Comparison of ENCODE assay signal across 13 cellular contexts in the genomic region with DNA sequence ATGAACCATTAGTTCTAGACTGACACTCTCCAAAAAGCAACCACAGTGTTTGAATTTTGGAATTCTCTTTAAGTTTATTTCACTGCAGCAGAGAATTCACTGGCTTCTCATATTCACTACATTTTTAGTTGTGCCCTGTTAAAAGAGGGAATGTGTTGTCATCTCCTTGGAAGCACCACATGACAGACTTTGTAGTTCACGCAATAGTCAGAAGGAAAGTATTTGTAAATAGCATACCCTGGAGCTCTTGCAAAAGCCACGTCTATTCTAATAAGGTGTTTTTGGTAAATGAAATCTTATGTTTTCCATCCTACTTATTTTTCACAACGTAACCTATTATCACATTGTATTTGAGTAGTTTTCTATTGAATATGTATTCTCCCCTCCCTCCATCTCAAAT. TPM values are rescaled to one million over a fixed set of nuclear protein-coding genes. Genes with fewer than 3 reads are reported as not detected.
DNase-seq lines count a peak whose midpoint lies in the region; TF ChIP-seq lines count a peak whose summit lies in the region.
"Had no signal": no experiment of that assay in that cellular context is flagged by ENCODE, and none has a peak within 500 bp of the region (broad histone marks: within the 10 kb centered on the region; RNA-seq: fewer than 3 reads in every experiment).

No MANE protein-coding gene starts in this region.

- peaks cover 0 to 5% of the 10 kb centered on the region in 2 donors for H3K27me3 ChIP-seq in breast epithelium
- H3K27me3 ChIP-seq in transverse colon: no peaks in the 10 kb centered on the region

- no TSS peak for BruUV-seq in MCF 10A (replicated peaks; lab: Mats Ljungman, UMichigan)

- no peak for TF ChIP-seq EP300 in transverse colon (IDR thresholded peaks at IDR 0.05; ENCODE audit: low read depth)

- intact Hi-C loops in MCF 10A (cut with micrococcal nuclease) (no loop called here), breast epithelium (cut with DNase I; ENCODE audit: low total_unique reads) (no loop called here), transverse colon (cut with DNase I; ENCODE audit: low total_unique reads) (no loop called here)

- whole genome bisulfite sequencing in transverse colon (ENCODE audit: low coverage in 1 of 2), 2 donors: 68 to 81% methylated on average over 3 of the region's 3 CpGs

- H3K27me3 Mint-ChIP-seq in MCF 10A (ENCODE audit: insufficient read depth, unreplicated experiment): no peaks in the 10 kb centered on the region
- H3K27me3 Mint-ChIP-seq: dendritic cell treated with granulocyte-macrophage colony-stimulating factor and Interleukin-4, amounts not matched to agents 40 ng/mL and 50 ng/mL, for 4 days had no signal

- CTCF ChIA-PET in MCF 10A (lab: Yijun Ruan, JAX): interaction anchor here (0.6 kb wide), 1 partner anchor 37 kb away, joined by 3 read pairs; no protein-coding TSS in a partner anchor

- TF ChIP-seq CTCF in MCF 10A (IDR thresholded peaks at IDR 0.05; ENCODE audit: unreplicated experiment) (no peak), breast epithelium (IDR thresholded peaks at IDR 0.05) (no peak), transverse colon (IDR thresholded peaks at IDR 0.05) (no peak)

- H3K9me3 ChIP-seq in breast epithelium: no peaks in the 10 kb centered on the region
- no peaks in the 10 kb centered on the region for H3K9me3 ChIP-seq in transverse colon

- DNase-seq in MCF 10A (ENCODE audit: unreplicated experiment) (peak; percentile 38), breast epithelium (ENCODE audit: low spot score in 2 of 2) (no peak), amniotic epithelial cell (ENCODE audit: low read depth) (peak; percentile 78), iris pigment epithelial cell (ENCODE audit: low read depth) (peak; percentile 82), transverse colon (no peak), 8988T (no peak), SK-N-DZ (ENCODE audit: low spot score) (no peak), NCI-H2107 (lab: John Stamatoyannopoulos, UW) (no peak)
- DNase-seq: AML-193, H7, hippocampal formation, NCI-H2029 had no signal

- H3K27ac ChIP-seq in breast epithelium (peak overlapping the region in 1 of 2 donors; percentile 72), transverse colon (peak overlapping the region in 3 of 4 donors; percentile 40 to 52 (median 48))

- no peaks in the 10 kb centered on the region for H3K9me3 Mint-ChIP-seq in MCF 10A (ENCODE audit: unreplicated experiment)
- H3K9me3 Mint-ChIP-seq: dendritic cell treated with granulocyte-macrophage colony-stimulating factor and Interleukin-4, amounts not matched to agents 40 ng/mL and 50 ng/mL, for 4 days had no signal

- in situ Hi-C loops in transverse colon (cut with MboI; ENCODE audit: low pct_ligation_motif_present in 1 of 4, low pct_unique_long_range_greater_than_20kb in 1 of 4, low sequenced_read_pairs in 3 of 4): no loop called here

- H3K4me1 Mint-ChIP-seq in MCF 10A (ENCODE audit: insufficient read depth, unreplicated experiment): peaks cover 15% of the 10 kb centered on the region

- H3K4me3 ChIP-seq in breast epithelium: no peak overlapping the region
- H3K4me3 ChIP-seq in transverse colon: no peak overlapping the region

- no peaks in the 10 kb centered on the region for H3K36me3 Mint-ChIP-seq in MCF 10A (ENCODE audit: insufficient read depth, unreplicated experiment)

- TF ChIP-seq POLR2A in breast epithelium (IDR thresholded peaks at IDR 0.05) (no peak), transverse colon (IDR thresholded peaks at IDR 0.05) (no peak)

- no peaks in the 10 kb centered on the region for H3K4me1 ChIP-seq in breast epithelium
- H3K4me1 ChIP-seq in transverse colon: peaks cover 0 to 24% (median 0%) of the 10 kb centered on the region in 4 donors

- POLR2A ChIA-PET in MCF 10A (lab: Yijun Ruan, JAX): no interaction called here

- no peaks in the 10 kb centered on the region for H3K36me3 ChIP-seq in breast epithelium
- H3K36me3 ChIP-seq in transverse colon: no peaks in the 10 kb centered on the region

- no peak overlapping the region for H3K4me3 Mint-ChIP-seq in MCF 10A (ENCODE audit: unreplicated experiment)
- H3K4me3 Mint-ChIP-seq: dendritic cell treated with granulocyte-macrophage colony-stimulating factor and Interleukin-4, amounts not matched to agents 40 ng/mL and 50 ng/mL, for 4 days had no signal

- H3K27ac Mint-ChIP-seq in MCF 10A (ENCODE audit: low read depth, unreplicated experiment): no peak overlapping the region
- H3K27ac Mint-ChIP-seq: dendritic cell treated with granulocyte-macrophage colony-stimulating factor and Interleukin-4, amounts not matched to agents 40 ng/mL and 50 ng/mL, for 4 days had no signal

RNA-seq across cellular contexts. Expression of a gene that starts 25.8 kb away (rescaled TPM):
- total RNA-seq in MCF 10A (2022) (1.9 and 3.1 TPM in 2 replicates), breast epithelium (100 to 1,000 TPM in 1 of 3 donors, 10 to 100 TPM in 2; 25.3 to 138 (median 26.9) TPM), transverse colon (10 to 100 TPM in 2 of 4 donors, 1 to 10 TPM in 2; 6.4 to 16.4 (median 9.8) TPM)
- polyA plus RNA-seq in SK-N-DZ (2014; cell fraction: cytosol; rRNA removed): 15.1 and 19.0 TPM in 2 replicates
- polyA plus RNA-seq in SK-N-DZ (2014; cell fraction: nucleus; rRNA removed): 11.7 and 20.2 TPM in 2 replicates

Comparison
In these comparisons a context has a peak if more than half of its experiments do, and no peak if none do; other contexts are left out.
1. DNase-seq: peak in MCF 10A (single experiment), amniotic epithelial cell (single experiment) and iris pigment epithelial cell (single experiment); none in breast epithelium (0 of 2), transverse colon (single experiment), 8988T (single experiment), SK-N-DZ (single experiment) and NCI-H2107 (single experiment).